In genomic region chr6:10801224-10801848, GRCh38 we compare ENCODE assay signal across 8 cellular contexts. TPM values are rescaled to one million over a fixed set of nuclear protein-coding genes. Genes with fewer than 3 reads are reported as not detected.
A peak's percentile ranks its signal among the peaks of the same experiment; 100 is the strongest.
DNase-seq lines count a peak whose midpoint lies in the region; ATAC-seq and TF ChIP-seq lines count a peak whose summit lies in the region.

No MANE protein-coding gene starts in this region.

- in situ Hi-C loops in Panc1 (cut with HindIII; ENCODE audit: low pct_unique_long_range_greater_than_20kb, low sequenced_read_pairs): no loop called here

- H3K4me3 ChIP-seq in Panc1 (ENCODE audit: low read depth in 2 of 2, low read length in 2 of 2): no peak overlapping the region
- H3K4me3 ChIP-seq in fibroblast of villous mesenchyme (ENCODE audit: low read depth, low read length): no peak overlapping the region
- H3K4me3 ChIP-seq in tibial artery: no peak overlapping the region

- H3K27me3 Mint-ChIP-seq in activated T-cell treated with anti-CD3 and anti-CD28 coated beads, Interleukin-2, amount 50 U/mL, for 72 hours (ENCODE audit: low read depth): no peaks in the 10 kb centered on the region

- no peak overlapping the region for H3K27ac Mint-ChIP-seq in activated T-cell treated with anti-CD3 and anti-CD28 coated beads, Interleukin-2, amount 50 U/mL, for 72 hours

- H3K27ac ChIP-seq in Panc1 (ENCODE audit: low read length) (no peak overlapping the region), tibial artery (no peak overlapping the region)

- TF ChIP-seq CTCF in Panc1 (IDR thresholded peaks at IDR 0.05) (peak; percentile 99), fibroblast of villous mesenchyme (IDR thresholded peaks at IDR 0.05; ENCODE audit: insufficient read depth, low read depth, low read length) (peak; percentile 100), omental fat pad (IDR thresholded peaks at IDR 0.05) (peak in 2 of 3 donors; percentile 44 to 48), tibial artery (IDR thresholded peaks at IDR 0.05) (peak; percentile 81 to 98)

- BruUV-seq in Panc1 (replicated peaks; lab: Mats Ljungman, UMichigan): no TSS peak

- ATAC-seq in GM21367 (IDR thresholded peaks at IDR 0.05; ENCODE audit: unreplicated experiment): peak; percentile 94
- peak; percentile 99 for ATAC-seq in Panc1
- peak; percentile 78 to 82 for ATAC-seq in activated T-cell treated with anti-CD3 and anti-CD28 coated beads, Interleukin-2, amount 50 U/mL, for 72 hours (replicated peaks in 1 of 2)
- ATAC-seq in omental fat pad (ENCODE audit: low FRiP score): peak; percentile 87

- H3K9me3 ChIP-seq in Panc1 (ENCODE audit: control insufficient read depth, insufficient read depth, low read depth, low read length) (no peaks in the 10 kb centered on the region), tibial artery (no peaks in the 10 kb centered on the region)

- POLR2A ChIA-PET in Panc1 (lab: Charles Lee): interaction anchor here (0.6 kb wide), 1 partner anchor 97 kb away, joined by 7 read pairs; no protein-coding TSS in a partner anchor

- H3K36me3 ChIP-seq in Panc1 (ENCODE audit: control insufficient read depth, insufficient read depth, low read length): no peaks in the 10 kb centered on the region
- no peaks in the 10 kb centered on the region for H3K36me3 ChIP-seq in tibial artery

- intact Hi-C loops in Panc1 (cut with micrococcal nuclease; ENCODE audit: unreplicated experiment): loop anchor here (5.0 to 10.0 kb wide), 2 partner anchors 277 to 324 kb away; partner anchors contain the start of gene GCNT2
- intact Hi-C loops in tibial artery (cut with DNase I; ENCODE audit: low total_unique reads): no loop called here

- H3K4me3 Mint-ChIP-seq in activated T-cell treated with anti-CD3 and anti-CD28 coated beads, Interleukin-2, amount 50 U/mL, for 72 hours: no peak overlapping the region

- no peaks in the 10 kb centered on the region for H3K9me3 Mint-ChIP-seq in activated T-cell treated with anti-CD3 and anti-CD28 coated beads, Interleukin-2, amount 50 U/mL, for 72 hours

- peak; percentile 48 for DNase-seq in DMS114 treated with DMSO at 0.1 percent for 48 hours (lab: John Stamatoyannopoulos, UW; ENCODE audit: unreplicated experiment)
- DNase-seq in HS-27A (ENCODE audit: low read depth): peak; percentile 19
- peak; percentile 61 for DNase-seq in Panc1 (ENCODE audit: low read depth, low spot score)
- DNase-seq in activated T-cell treated with anti-CD3 and anti-CD28 coated beads, Interleukin-2, amount 50 U/mL, for 72 hours: peak; percentile 51 to 64
- peak; percentile 45 for DNase-seq in fibroblast of villous mesenchyme (ENCODE audit: low read depth)
- DNase-seq in omental fat pad (ENCODE audit: low spot score): peak; percentile 25
- peak in 1 of 2 donors; percentile 48 for DNase-seq in tibial artery

- H3K36me3 Mint-ChIP-seq in activated T-cell treated with anti-CD3 and anti-CD28 coated beads, Interleukin-2, amount 50 U/mL, for 72 hours (ENCODE audit: insufficient read depth in 2 of 2): no peaks in the 10 kb centered on the region

- CTCF ChIA-PET in Panc1 (lab: Charles Lee): interaction anchor here (0.7 to 1.3 kb wide), 2 partner anchors 194 to 323 kb away, joined by 3 to 6 read pairs; no protein-coding TSS in a partner anchor

- H3K4me1 ChIP-seq in Panc1 (ENCODE audit: control insufficient read depth, insufficient read depth, low read length) (no peaks in the 10 kb centered on the region), tibial artery (no peaks in the 10 kb centered on the region)

- H3K27me3 ChIP-seq in Panc1 (ENCODE audit: control insufficient read depth, insufficient read depth, low read length) (no peaks in the 10 kb centered on the region), tibial artery (no peaks in the 10 kb centered on the region)

- H3K4me1 Mint-ChIP-seq in activated T-cell treated with anti-CD3 and anti-CD28 coated beads, Interleukin-2, amount 50 U/mL, for 72 hours (ENCODE audit: low read depth): no peaks in the 10 kb centered on the region

RNA-seq across cellular contexts. Expression of gene MAK, which starts 37.0 kb away (rescaled TPM):
- total RNA-seq in Panc1 (2021; ENCODE audit: unreplicated experiment): 0.21 TPM
- polyA plus RNA-seq in Panc1 (2012; ENCODE audit: insufficient read length): 0.17 TPM
- under 1 TPM; 0.48 to 0.90 TPM for total RNA-seq in activated T-cell treated with anti-CD3 and anti-CD28 coated beads, Interleukin-2, amount 50 U/mL, for 72 hours
- total RNA-seq in fibroblast of villous mesenchyme: not detected in 2 replicates
- total RNA-seq in omental fat pad: 1 to 10 TPM in 2 of 4 donors, under 1 TPM in 2; 0.25 to 1.3 (median 1.0) TPM

RNA-seq across cellular contexts. Expression of gene TMEM14B, which starts 53.7 kb away (rescaled TPM):
- total RNA-seq in Panc1 (2021; ENCODE audit: unreplicated experiment): 180 TPM
- polyA plus RNA-seq in Panc1 (2012; ENCODE audit: insufficient read length): 103 TPM
- total RNA-seq in activated T-cell treated with anti-CD3 and anti-CD28 coated beads, Interleukin-2, amount 50 U/mL, for 72 hours: 10 to 100 TPM; 77.4 to 78.3 TPM
- 62.8 and 79.0 TPM in 2 replicates for total RNA-seq in fibroblast of villous mesenchyme
- total RNA-seq in omental fat pad: 100 to 1,000 TPM in 1 of 4 donors, 10 to 100 TPM in 3; 69.1 to 100 (median 73.7) TPM

Comparison
In these comparisons a context has a peak if more than half of its experiments do, and no peak if none do; other contexts are left out.
1. CTCF ChIP-seq: peak in every context shown above with its lines; median percentile 100 in fibroblast of villous mesenchyme; 99 in Panc1; 90 in tibial artery; 46 in omental fat pad.